ENCODE assay signal across 2 cellular contexts in the genomic region with DNA sequence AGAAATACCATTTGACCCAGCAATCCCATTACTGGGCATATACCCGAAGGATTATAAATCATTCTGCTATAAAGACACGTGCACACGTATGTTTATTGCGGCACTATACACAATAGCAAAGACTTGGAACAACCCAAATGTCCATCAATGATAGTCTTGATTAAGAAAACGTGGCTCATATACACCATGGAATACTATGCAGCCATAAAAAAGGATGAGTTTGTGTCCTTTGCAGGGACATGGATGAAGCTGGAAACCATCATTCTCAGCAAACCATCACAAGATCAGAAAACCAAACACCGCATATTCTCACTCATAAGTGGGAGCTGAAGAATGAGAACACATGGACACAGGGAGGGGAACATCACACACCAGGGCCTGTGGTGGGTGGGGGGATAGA. TPM values are rescaled to one million over a fixed set of nuclear protein-coding genes. Genes with fewer than 3 reads are reported as not detected.
DNase-seq lines count a peak whose midpoint lies in the region; ATAC-seq, FAIRE-seq and TF ChIP-seq lines count a peak whose summit lies in the region.
"Not testable (repeated sequence)": the region's sequence is repeated elsewhere in the genome, so short reads cannot be mapped to it uniquely, and the experiment has no call there.

No MANE protein-coding gene starts in this region.

- not testable (repeated sequence) for H3K4me3 ChIP-seq in HEK293 (ENCODE audit: low read depth, low read length); K562

- in situ Hi-C loops in K562 (cut with MboI) = not testable (repeated sequence)

- POLR2A ChIA-PET in HEK293 (lab: Yijun Ruan, JAX); K562 (lab: Yijun Ruan, JAX): not testable (repeated sequence)

- TF ChIP-seq POLR2A in K562 (conservative IDR thresholded peaks at IDR 0.05) = not testable (repeated sequence)

- not testable (repeated sequence) for TF ChIP-seq CTCF in HEK293 (tag by site-specific recombination; IDR thresholded peaks at IDR 0.05); K562 (IDR thresholded peaks at IDR 0.05 in 2 of 3, conservative IDR thresholded peaks at IDR 0.05 in 1 of 3; ENCODE audit: insufficient read depth in 2 of 3, low read depth in 1 of 3, low read length in 3 of 3)

- H3K9ac ChIP-seq in K562 (ENCODE audit: insufficient read depth in 1 of 2, low read depth in 2 of 2, low read length in 2 of 2) = not testable (repeated sequence)

- not testable (repeated sequence) for H3K9me1 ChIP-seq in K562 (ENCODE audit: control insufficient read depth, insufficient read depth, low read length)

- H3K9me3 ChIP-seq in HEK293 (ENCODE audit: control insufficient read depth, insufficient read depth, low read depth, low read length); K562 (replicated peaks; ENCODE audit: control insufficient read depth, insufficient read depth, low read depth, low read length): not testable (repeated sequence)

- ATAC-seq in K562 = not testable (repeated sequence)

- intact Hi-C loops in K562 (cut with micrococcal nuclease) = not testable (repeated sequence)

- not testable (repeated sequence) for FAIRE-seq in K562 (lab: Jason Lieb, UNC)

- not testable (repeated sequence) for H4K20me1 ChIP-seq in K562 (replicated peaks; ENCODE audit: control insufficient read depth, insufficient read depth, low read length)

- H3K27ac ChIP-seq in HEK293 (ENCODE audit: extremely low read depth, low read depth, low read length); K562 (ENCODE audit: extremely low read depth, low read depth, low read length): not testable (repeated sequence)

- CTCF ChIA-PET in HEK293 (lab: Yijun Ruan, JAX); K562 (lab: Yijun Ruan, JAX; ENCODE audit: low intra/inter-chr PET ratio): not testable (repeated sequence)

- not testable (repeated sequence) for BruUV-seq in K562 (replicated peaks; lab: Mats Ljungman, UMichigan)

- not testable (repeated sequence) for TF ChIP-seq RAD21 in K562 (CRISPR knock-in tag; conservative IDR thresholded peaks at IDR 0.05 in 1 of 2, IDR thresholded peaks at IDR 0.05 in 1 of 2)

- not testable (repeated sequence) for H2AFZ ChIP-seq in K562 (ENCODE audit: low read depth, low read length)

- DNase-seq in K562 (ENCODE audit: extremely low read depth in 1 of 4, low spot score in 3 of 4) = not testable (repeated sequence)

- not testable (repeated sequence) for H3K27me3 ChIP-seq in K562 (ENCODE audit: control insufficient read depth in 2 of 2, insufficient read depth in 2 of 2, low read length in 2 of 2)

- H3K79me2 ChIP-seq in K562 (ENCODE audit: control insufficient read depth, insufficient read depth, low read length) = not testable (repeated sequence)

- H3K4me2 ChIP-seq in K562 (ENCODE audit: insufficient read depth, low read length) = not testable (repeated sequence)

- TF ChIP-seq EP300 in K562 (IDR thresholded peaks at IDR 0.05; ENCODE audit: low read length) = not testable (repeated sequence)

- 11% methylated on average over 6 of the region's 6 CpGs for WGBS in K562 (ENCODE audit: insufficient coverage, low coverage, missing lambda C conversion rate)

- H3K36me3 ChIP-seq in HEK293 (ENCODE audit: control insufficient read depth in 2 of 2, insufficient read depth in 1 of 2, low read length in 2 of 2); K562 (ENCODE audit: control insufficient read depth, insufficient read depth, low read length): not testable (repeated sequence)

- not testable (repeated sequence) for H3K4me1 ChIP-seq in HEK293 (ENCODE audit: control insufficient read depth, insufficient read depth, low read length); K562 (replicated peaks in 1 of 2; ENCODE audit: control insufficient read depth in 2 of 2, insufficient read depth in 2 of 2, low read length in 2 of 2)

TF ChIP-seq in HEK293, 187 proteins besides CTCF, POLR2A, EP300 and RAD21:
- TF ChIP-seq ZNF146 (tag by site-specific recombination; IDR thresholded peaks at IDR 0.05) = peak; percentile 94

TF ChIP-seq in K562, 482 proteins besides CTCF, POLR2A, EP300 and RAD21:
- peak; percentile 67 for TF ChIP-seq ZNF146 (CRISPR knock-in tag; IDR thresholded peaks at IDR 0.05; ENCODE audit: unreplicated experiment)

RNA-seq across cellular contexts. Expression of a gene that starts 28.1 kb away (rescaled TPM):
- total RNA-seq in K562 (2011; cell fraction: chromatin; rRNA removed; ENCODE audit: low replicate concordance) = 56.1 and 59.3 TPM in 2 replicates
- total RNA-seq in K562 (2011; cell fraction: nucleolus; rRNA removed) = 16.8 and 19.7 TPM in 2 replicates
- total RNA-seq in K562 (2011; cell fraction: nucleoplasm; rRNA removed) = 34.2 and 51.3 TPM in 2 replicates
- total RNA-seq in K562 (2014; rRNA removed) = 8.2 and 8.6 TPM in 2 replicates
- 7.2 and 9.0 TPM in 2 replicates for total RNA-seq in K562 (2014; rRNA removed; fragmentation: Illumina TruSeq; extraction: Trizol)
- 6.6 and 8.8 TPM in 2 replicates for total RNA-seq in K562 (2015; rRNA removed; fragmentation: Illumina TruSeq; extraction: Trizol)
- 14.5 and 14.8 TPM in 2 replicates for total RNA-seq in K562 (2021)
- 20.3 and 20.6 TPM in 2 replicates for polyA plus RNA-seq in K562 (2011; rRNA removed)
- 18.9 and 20.6 TPM in 2 replicates for polyA plus RNA-seq in K562 (2011; cell fraction: cytosol; rRNA removed)
- polyA plus RNA-seq in K562 (2011; cell fraction: nucleus; rRNA removed) = 92.9 and 126 TPM in 2 replicates
- 19.4 and 25.5 TPM in 2 replicates for polyA plus RNA-seq in K562 (2012)
- polyA plus RNA-seq in K562 (2014; fragmentation: Illumina TruSeq; extraction: Trizol) = 13.2 and 13.4 TPM in 2 replicates
- polyA plus RNA-seq in K562 (2014; fragmentation: Nextera tagmentation; extraction: Ambion mirVana) = 1 to 10 TPM; 1.9 to 2.9 TPM
- polyA plus RNA-seq in K562 (2014; rRNA removed) = 16.7 and 20.3 TPM in 2 replicates
- 5.1 and 6.9 TPM in 2 replicates for polyA minus RNA-seq in K562 (2011; rRNA and poly(A)+ RNA removed)
- polyA minus RNA-seq in K562 (2011; cell fraction: cytosol; rRNA and poly(A)+ RNA removed) = 2.9 and 6.2 TPM in 2 replicates
- polyA minus RNA-seq in K562 (2011; cell fraction: nucleus; rRNA and poly(A)+ RNA removed) = 10.5 and 12.1 TPM in 2 replicates

RNA-seq across cellular contexts. Expression of a gene that starts 33.1 kb away (rescaled TPM):
- 30.5 and 55.9 TPM in 2 replicates for total RNA-seq in K562 (2011; cell fraction: chromatin; rRNA removed; ENCODE audit: low replicate concordance)
- 38.8 and 44.7 TPM in 2 replicates for total RNA-seq in K562 (2011; cell fraction: nucleolus; rRNA removed)
- total RNA-seq in K562 (2011; cell fraction: nucleoplasm; rRNA removed) = 32.0 and 37.1 TPM in 2 replicates
- total RNA-seq in K562 (2014; rRNA removed) (16.7 and 22.9 TPM in 2 replicates), K562 (2014; rRNA removed; fragmentation: Illumina TruSeq; extraction: Trizol) (1.5 and 5.4 TPM in 2 replicates), K562 (2015; rRNA removed; fragmentation: Illumina TruSeq; extraction: Trizol) (8.6 and 12.3 TPM in 2 replicates), K562 (2021) (7.1 and 14.2 TPM in 2 replicates)
- polyA plus RNA-seq in K562 (2011; rRNA removed) (19.4 and 20.6 TPM in 2 replicates), K562 (2014; fragmentation: Illumina TruSeq; extraction: Trizol) (18.3 and 21.2 TPM in 2 replicates), K562 (2014; fragmentation: Nextera tagmentation; extraction: Ambion mirVana) (under 1 TPM; 0.24 to 0.45 TPM), K562 (2014; rRNA removed) (30.8 and 32.2 TPM in 2 replicates)
- 34.9 and 40.7 TPM in 2 replicates for polyA plus RNA-seq in K562 (2011; cell fraction: cytosol; rRNA removed)
- polyA plus RNA-seq in K562 (2011; cell fraction: nucleus; rRNA removed) = 109 and 172 TPM in 2 replicates
- polyA plus RNA-seq in K562 (2012) = 11.3 and 12.0 TPM in 2 replicates
- polyA minus RNA-seq in K562 (2011; rRNA and poly(A)+ RNA removed) = 8.5 and 14.4 TPM in 2 replicates
- polyA minus RNA-seq in K562 (2011; cell fraction: cytosol; rRNA and poly(A)+ RNA removed) = 4.7 and 5.7 TPM in 2 replicates
- polyA minus RNA-seq in K562 (2011; cell fraction: nucleus; rRNA and poly(A)+ RNA removed) = 10.8 and 11.6 TPM in 2 replicates
